27 cellular contexts compared by ENCODE assay signal in the genomic region with DNA sequence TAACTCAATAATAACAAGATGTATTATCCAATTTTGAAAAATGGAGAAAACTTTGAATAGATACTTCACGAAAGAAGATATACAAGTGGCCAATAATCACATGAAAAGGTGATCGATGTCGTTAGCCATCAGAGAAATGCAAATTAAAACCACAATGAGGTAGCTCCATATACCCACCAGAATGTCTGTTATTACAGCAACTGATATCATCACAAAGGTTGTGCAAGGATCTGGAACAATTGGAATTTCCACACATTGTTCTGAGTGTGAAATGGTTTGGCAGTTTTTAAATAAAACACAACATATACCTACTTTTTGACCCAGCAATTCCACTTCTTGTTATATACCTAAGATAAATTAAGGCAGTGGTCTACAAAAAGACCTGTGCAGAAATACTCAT.
"Had no signal": no experiment of that assay in that cellular context is flagged by ENCODE, and none has a peak within 500 bp of the region (broad histone marks: within the 10 kb centered on the region; RNA-seq: fewer than 3 reads in every experiment).

No MANE protein-coding gene starts in this region.

- H3K27ac Mint-ChIP-seq: naive B cell; natural killer cell; nephron progenitor cell; neural progenitor cell; stimulated activated memory B cell treated with anti-CD40 and anti-IgM and Interleukin-4, amounts not matched to agents 10 μg/mL and 1 μg/mL and 100 μg/mL, for 72 hours; stimulated activated naive CD8-positive, alpha-beta T cell treated with anti-CD3 and anti-CD28 coated beads, Interleukin-15, amount 100 ng/mL, for 72 hours had no signal

- H3K4me3 ChIP-seq: hepatocyte, left lung, lower lobe of right lung, neural progenitor cell, psoas muscle, right atrium auricular region, right lobe of liver, smooth muscle cell, thyroid gland, transverse colon, upper lobe of right lung had no signal

- H3K27me3 Mint-ChIP-seq: naive B cell; stimulated activated memory B cell treated with anti-CD40 and anti-IgM and Interleukin-4, amounts not matched to agents 10 μg/mL and 1 μg/mL and 100 μg/mL, for 72 hours; stimulated activated naive CD8-positive, alpha-beta T cell treated with anti-CD3 and anti-CD28 coated beads, Interleukin-15, amount 100 ng/mL, for 72 hours had no signal

- ATAC-seq: left colon; left lung; lower lobe of right lung; natural killer cell; psoas muscle; right lobe of liver; stimulated activated memory B cell treated with anti-CD40 and anti-IgM and Interleukin-4, amounts not matched to agents 10 μg/mL and 1 μg/mL and 100 μg/mL, for 72 hours; stimulated activated naive CD8-positive, alpha-beta T cell treated with anti-CD3 and anti-CD28 coated beads, Interleukin-15, amount 100 ng/mL, for 72 hours; upper lobe of right lung had no signal

- H3K4me3 Mint-ChIP-seq: naive B cell; natural killer cell; nephron progenitor cell; neural progenitor cell; stimulated activated memory B cell treated with anti-CD40 and anti-IgM and Interleukin-4, amounts not matched to agents 10 μg/mL and 1 μg/mL and 100 μg/mL, for 72 hours; stimulated activated naive CD8-positive, alpha-beta T cell treated with anti-CD3 and anti-CD28 coated beads, Interleukin-15, amount 100 ng/mL, for 72 hours had no signal

- H3K4me1 Mint-ChIP-seq: naive B cell; natural killer cell; nephron progenitor cell; neural progenitor cell; stimulated activated memory B cell treated with anti-CD40 and anti-IgM and Interleukin-4, amounts not matched to agents 10 μg/mL and 1 μg/mL and 100 μg/mL, for 72 hours; stimulated activated naive CD8-positive, alpha-beta T cell treated with anti-CD3 and anti-CD28 coated beads, Interleukin-15, amount 100 ng/mL, for 72 hours had no signal

- H3K9me3 Mint-ChIP-seq: nephron progenitor cell; neural progenitor cell; stimulated activated memory B cell treated with anti-CD40 and anti-IgM and Interleukin-4, amounts not matched to agents 10 μg/mL and 1 μg/mL and 100 μg/mL, for 72 hours; stimulated activated naive CD8-positive, alpha-beta T cell treated with anti-CD3 and anti-CD28 coated beads, Interleukin-15, amount 100 ng/mL, for 72 hours had no signal

- H3K36me3 Mint-ChIP-seq: naive B cell; natural killer cell; stimulated activated memory B cell treated with anti-CD40 and anti-IgM and Interleukin-4, amounts not matched to agents 10 μg/mL and 1 μg/mL and 100 μg/mL, for 72 hours had no signal

- DNase-seq: kidney; left colon; left lung; lower lobe of right lung; mammary epithelial cell; mesenchymal stem cell; naive B cell; natural killer cell; nephron progenitor cell; occipital lobe; psoas muscle; right lobe of liver; stimulated activated CD4-positive, alpha-beta T cell treated with anti-CD3 and anti-CD28 coated beads, Interleukin-1b, Interleukin-23, amount 100 ng/mL, for 48 hours; stimulated activated CD4-positive, alpha-beta T cell treated with anti-CD3 and anti-CD28 coated beads, Interleukin-2, amount 100 ng/mL, for 48 hours; stimulated activated CD4-positive, alpha-beta T cell treated with anti-CD3 and anti-CD28 coated beads, Interleukin-4, amount 100 ng/mL, for 4 hours; stimulated activated CD8-positive, alpha-beta memory T cell treated with anti-CD3 and anti-CD28 coated beads, Interleukin-4, amount 100 ng/mL, for 48 hours; stimulated activated naive CD4-positive, alpha-beta T cell treated with Interleukin-2 at 50 U/mL for 16 hours; stimulated activated naive CD8-positive, alpha-beta T cell treated with anti-CD3 and anti-CD28 coated beads, Interleukin-15, amount 100 ng/mL, for 72 hours; substantia nigra; thyroid gland; transverse colon; upper lobe of right lung had no signal
